Comparison of ENCODE assay signal across 8 cellular contexts in the genomic region with DNA sequence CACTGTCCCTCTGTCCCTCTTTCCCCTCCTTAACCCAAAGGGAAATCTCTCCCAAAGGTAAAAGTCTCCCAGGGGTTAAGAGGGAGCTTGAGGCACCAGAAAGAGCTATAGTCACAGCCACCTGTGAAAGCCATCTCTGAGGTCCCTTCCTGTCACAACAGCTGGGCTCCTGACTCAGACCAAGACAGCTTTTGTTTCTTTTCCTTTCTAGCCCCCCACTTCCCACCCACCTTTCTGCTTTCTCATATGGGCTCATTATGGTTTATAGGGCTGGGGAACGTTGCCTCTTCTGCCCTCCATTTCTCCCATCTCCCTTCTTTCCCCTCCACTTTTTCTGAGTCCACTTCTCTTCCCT. TPM values are rescaled to one million over a fixed set of nuclear protein-coding genes. Genes with fewer than 3 reads are reported as not detected.
DNase-seq lines count a peak whose midpoint lies in the region; ATAC-seq and TF ChIP-seq lines count a peak whose summit lies in the region.

No MANE protein-coding gene starts in this region.

- DNase-seq in left ventricle myocardium inferior, result no peak
- no peak for DNase-seq in Right ventricle myocardium superior
- DNase-seq in T-helper 2 cell treated with Interferon-gamma antibody and Interleukin-4, amounts not matched to agents 5 μg/mL and 100 μg/mL, for 36 hours (ENCODE audit: low spot score), result peak; percentile 15
- DNase-seq in foreskin keratinocyte, result no peak
- no peak for DNase-seq in stimulated activated effector memory CD8-positive, alpha-beta T cell treated with anti-CD3 and anti-CD28 coated beads, Interleukin-12 subunit alpha, Interleukin-12 subunit beta, amount 100 ng/mL, for 72 hours (ENCODE audit: low spot score in 2 of 2)
- DNase-seq in kidney glomerular epithelial cell (lab: John Stamatoyannopoulos, UW), result no peak
- no peak for DNase-seq in NCI-H1092 treated with DMSO at 0.1 percent for 48 hours (lab: John Stamatoyannopoulos, UW)

- no peaks in the 10 kb centered on the region for H3K27me3 Mint-ChIP-seq in T-helper 2 cell treated with Interferon-gamma antibody and Interleukin-4, amounts not matched to agents 5 μg/mL and 100 μg/mL, for 36 hours (ENCODE audit: low read depth)

- TF ChIP-seq CTCF in left ventricle myocardium inferior (IDR thresholded peaks at IDR 0.05; ENCODE audit: borderline replicate concordance) (no peak), foreskin keratinocyte (conservative IDR thresholded peaks at IDR 0.05) (no peak)

- no peaks in the 10 kb centered on the region for H3K9me3 ChIP-seq in left ventricle myocardium inferior (replicated peaks)

- intact Hi-C loops in left ventricle myocardium inferior (cut with micrococcal nuclease), result no loop called here
- intact Hi-C loops in Right ventricle myocardium superior (cut with DNase I), result no loop called here

- no peaks in the 10 kb centered on the region for H3K36me3 ChIP-seq in left ventricle myocardium inferior

- H3K27me3 ChIP-seq in left ventricle myocardium inferior (ENCODE audit: low read depth) (no peaks in the 10 kb centered on the region), foreskin keratinocyte (no peaks in the 10 kb centered on the region)

- H3K4me3 Mint-ChIP-seq in T-helper 2 cell treated with Interferon-gamma antibody and Interleukin-4, amounts not matched to agents 5 μg/mL and 100 μg/mL, for 36 hours, result peak overlapping the region; percentile 87
- H3K4me3 Mint-ChIP-seq in stimulated activated effector memory CD8-positive, alpha-beta T cell treated with anti-CD3 and anti-CD28 coated beads, Interleukin-12 subunit alpha, Interleukin-12 subunit beta, amount 100 ng/mL, for 72 hours, result peak overlapping the region; percentile 96

- H3K4me1 Mint-ChIP-seq in T-helper 2 cell treated with Interferon-gamma antibody and Interleukin-4, amounts not matched to agents 5 μg/mL and 100 μg/mL, for 36 hours (ENCODE audit: low read depth), result peaks cover 7% of the 10 kb centered on the region
- H3K4me1 Mint-ChIP-seq in stimulated activated effector memory CD8-positive, alpha-beta T cell treated with anti-CD3 and anti-CD28 coated beads, Interleukin-12 subunit alpha, Interleukin-12 subunit beta, amount 100 ng/mL, for 72 hours, result peaks cover 12% of the 10 kb centered on the region

- peak overlapping the region; percentile 99 for H3K27ac Mint-ChIP-seq in T-helper 2 cell treated with Interferon-gamma antibody and Interleukin-4, amounts not matched to agents 5 μg/mL and 100 μg/mL, for 36 hours
- H3K27ac Mint-ChIP-seq in stimulated activated effector memory CD8-positive, alpha-beta T cell treated with anti-CD3 and anti-CD28 coated beads, Interleukin-12 subunit alpha, Interleukin-12 subunit beta, amount 100 ng/mL, for 72 hours, result peak overlapping the region; percentile 97

- peak overlapping the region; percentile 89 for H3K27ac ChIP-seq in left ventricle myocardium inferior (replicated peaks)
- H3K27ac ChIP-seq in foreskin keratinocyte, result peak overlapping the region; percentile 90

- H3K36me3 Mint-ChIP-seq in T-helper 2 cell treated with Interferon-gamma antibody and Interleukin-4, amounts not matched to agents 5 μg/mL and 100 μg/mL, for 36 hours (ENCODE audit: low read depth), result peaks cover 3% of the 10 kb centered on the region
- H3K36me3 Mint-ChIP-seq in stimulated activated effector memory CD8-positive, alpha-beta T cell treated with anti-CD3 and anti-CD28 coated beads, Interleukin-12 subunit alpha, Interleukin-12 subunit beta, amount 100 ng/mL, for 72 hours, result no peaks in the 10 kb centered on the region

- H3K4me1 ChIP-seq in left ventricle myocardium inferior (peaks cover 14% of the 10 kb centered on the region), foreskin keratinocyte (peaks cover 5% of the 10 kb centered on the region)

- no peak for ATAC-seq in Right ventricle myocardium superior (ENCODE audit: poor library complexity)
- ATAC-seq in foreskin keratinocyte, result no peak
- ATAC-seq in stimulated activated effector memory CD8-positive, alpha-beta T cell treated with anti-CD3 and anti-CD28 coated beads, Interleukin-12 subunit alpha, Interleukin-12 subunit beta, amount 100 ng/mL, for 72 hours, result peak; percentile 55
- no peak for ATAC-seq in GM21737 (IDR thresholded peaks at IDR 0.05; ENCODE audit: unreplicated experiment)

- no peaks in the 10 kb centered on the region for H3K9me3 Mint-ChIP-seq in T-helper 2 cell treated with Interferon-gamma antibody and Interleukin-4, amounts not matched to agents 5 μg/mL and 100 μg/mL, for 36 hours
- no peaks in the 10 kb centered on the region for H3K9me3 Mint-ChIP-seq in stimulated activated effector memory CD8-positive, alpha-beta T cell treated with anti-CD3 and anti-CD28 coated beads, Interleukin-12 subunit alpha, Interleukin-12 subunit beta, amount 100 ng/mL, for 72 hours

- H3K4me3 ChIP-seq in left ventricle myocardium inferior, result peak overlapping the region; percentile 72

RNA-seq across cellular contexts. Expression of gene MIF, which starts 19.1 kb away (rescaled TPM):
- total RNA-seq in left ventricle myocardium inferior (242 TPM), Right ventricle myocardium superior (227 TPM), foreskin keratinocyte (887 and 900 TPM in 2 replicates)
- polyA plus RNA-seq in foreskin keratinocyte, result 995 and 1,070 TPM in 2 replicates

RNA-seq across cellular contexts. Expression of gene GSTT2B, which starts 47.7 kb away (rescaled TPM):
- total RNA-seq in left ventricle myocardium inferior, result 4.9 TPM
- 3.4 TPM for total RNA-seq in Right ventricle myocardium superior
- 5.2 and 9.5 TPM in 2 replicates for total RNA-seq in foreskin keratinocyte
- 11.3 and 21.6 TPM in 2 replicates for polyA plus RNA-seq in foreskin keratinocyte

RNA-seq across cellular contexts. Expression of gene DDTL, which starts 53.4 kb away (rescaled TPM):
- total RNA-seq in left ventricle myocardium inferior, result 1.5 TPM
- total RNA-seq in Right ventricle myocardium superior, result 1.7 TPM
- 0.61 and 0.67 TPM in 2 replicates for total RNA-seq in foreskin keratinocyte
- 0.56 and 0.71 TPM in 2 replicates for polyA plus RNA-seq in foreskin keratinocyte

RNA-seq across cellular contexts. Expression of gene SLC2A11, which starts 55.6 kb away (rescaled TPM):
- 22.0 TPM for total RNA-seq in left ventricle myocardium inferior
- 19.8 TPM for total RNA-seq in Right ventricle myocardium superior
- 3.2 and 3.9 TPM in 2 replicates for total RNA-seq in foreskin keratinocyte
- polyA plus RNA-seq in foreskin keratinocyte, result 2.7 and 3.3 TPM in 2 replicates
